22 cellular contexts compared by ENCODE assay signal in genomic region chr13:87827479-87827878, GRCh38.
A peak's percentile ranks its signal among the peaks of the same experiment; 100 is the strongest.
DNase-seq lines count a peak whose midpoint lies in the region; ATAC-seq and TF ChIP-seq lines count a peak whose summit lies in the region.
"Had no signal": no experiment of that assay in that cellular context is flagged by ENCODE, and none has a peak within 500 bp of the region (broad histone marks: within the 10 kb centered on the region; RNA-seq: fewer than 3 reads in every experiment).

No MANE protein-coding gene starts in this region.

- ATAC-seq in left cardiac atrium (no peak), T-cell (replicated peaks in 1 of 4) (no peak)
- ATAC-seq: GM12878, HCT116, Panc1, SK-N-SH treated with all-trans-retinoic acid at 6 μM for 48 hours had no signal

- in situ Hi-C loops in ACHN (cut with HindIII; ENCODE audit: low pct_ligation_motif_present, low pct_unique_long_range_greater_than_20kb, low sequenced_read_pairs), result no loop called here
- in situ Hi-C loops in astrocyte of the spinal cord (cut with HindIII; ENCODE audit: low sequenced_read_pairs), result no loop called here

- peaks cover 0 to 17% (median 9%) of the 10 kb centered on the region in 3 donors for H3K9me3 Mint-ChIP-seq in T-cell
- H3K9me3 Mint-ChIP-seq: nephron had no signal

- DNase-seq in ACHN (peak; percentile 82), HT1080 (ENCODE audit: low read depth) (peak; percentile 57), astrocyte of the spinal cord (ENCODE audit: low read depth, low spot score) (peak; percentile 78), kidney tubule cell (ENCODE audit: low spot score) (peak; percentile 78), left cardiac atrium (no peak), RPMI8226 (no peak), T-cell (no peak)
- no peak for DNase-seq in central memory CD4-positive, alpha-beta T cell
- DNase-seq: Caco-2; Karpas-422; kidney; NCI-H1417 treated with DMSO at 0.1 percent for 48 hours; NCI-H82; stimulated activated CD4-positive, alpha-beta T cell treated with anti-CD3 and anti-CD28 coated beads, Interleukin-12 subunit alpha, Interleukin-12 subunit beta, amount 100 ng/mL, for 4 hours; T1000 had no signal

- TF ChIP-seq CTCF in astrocyte of the spinal cord (IDR thresholded peaks at IDR 0.05; ENCODE audit: low read depth, low read length), result no peak

- no peaks in the 10 kb centered on the region for H3K4me1 Mint-ChIP-seq in T-cell
- H3K4me1 Mint-ChIP-seq: central memory CD8-positive, alpha-beta T cell; nephron had no signal

- POLR2A ChIA-PET in T-cell (lab: Charles Lee), result no interaction called here

- H3K4me3 Mint-ChIP-seq in T-cell, result no peak overlapping the region
- H3K4me3 Mint-ChIP-seq: central memory CD8-positive, alpha-beta T cell; nephron had no signal

- H3K27me3 Mint-ChIP-seq in T-cell, result no peaks in the 10 kb centered on the region
- H3K27me3 Mint-ChIP-seq: central memory CD8-positive, alpha-beta T cell had no signal

- CTCF ChIA-PET in T-cell (lab: Charles Lee), result no interaction called here

- no peak overlapping the region for H3K4me3 ChIP-seq in astrocyte of the spinal cord (ENCODE audit: low read depth, low read length)
- H3K4me3 ChIP-seq: GM12878, thoracic aorta had no signal

- no peak overlapping the region for H3K27ac Mint-ChIP-seq in T-cell
- H3K27ac Mint-ChIP-seq: nephron had no signal

- no peaks in the 10 kb centered on the region for H3K36me3 Mint-ChIP-seq in T-cell

- intact Hi-C loops in left cardiac atrium (cut with DNase I), result no loop called here

Comparison
In these comparisons a context has a peak if more than half of its experiments do, and no peak if none do; other contexts are left out.
1. DNase-seq: peak in ACHN (single experiment), HT1080 (single experiment), astrocyte of the spinal cord (single experiment) and kidney tubule cell (single experiment); none in central memory CD4-positive, alpha-beta T cell (single experiment), left cardiac atrium (single experiment), RPMI8226 (single experiment) and T-cell (0 of 34).